ENCODE assay signal across 8 cellular contexts in the genomic region with DNA sequence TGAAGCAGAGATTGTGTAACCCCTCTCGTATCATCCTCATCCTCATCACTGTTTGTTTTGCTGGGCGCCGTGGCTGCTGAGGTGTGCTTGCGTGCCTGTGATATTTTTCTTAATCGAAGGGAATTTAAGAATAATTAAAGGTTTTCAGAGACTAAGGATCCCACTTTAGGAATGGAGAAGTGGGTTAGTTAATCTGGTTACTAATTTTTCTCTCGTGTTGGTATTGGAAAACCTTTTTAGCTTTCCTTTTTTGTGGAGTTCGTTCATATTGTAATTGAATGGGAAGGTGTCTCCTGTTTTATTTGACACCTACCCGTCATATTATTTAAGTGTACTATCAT.
DNase-seq lines count a peak whose midpoint lies in the region; ATAC-seq and TF ChIP-seq lines count a peak whose summit lies in the region.

No MANE protein-coding gene starts in this region.

- TF ChIP-seq CTCF in fibroblast of pulmonary artery (IDR thresholded peaks at IDR 0.05; ENCODE audit: low read length, missing control alignments) (no peak), retinal pigment epithelial cell (conservative IDR thresholded peaks at IDR 0.05; ENCODE audit: low read depth, low read length) (no peak)

- DNase-seq in HAP-1 (ENCODE audit: low spot score in 2 of 2): peak in 1 of 2 experiments; percentile 33
- peak; percentile 31 for DNase-seq in SKM-1 (lab: John Stamatoyannopoulos, UW; ENCODE audit: unreplicated experiment)
- no peak for DNase-seq in fibroblast of pulmonary artery (ENCODE audit: low read depth)
- DNase-seq in retinal pigment epithelial cell (ENCODE audit: low read depth): no peak
- DNase-seq in NK-92 treated with Interleukin-12 subunit alpha and Interleukin-12 subunit beta, amount 100 ng/mL, for 24 hours (lab: John Stamatoyannopoulos, UW): no peak

- H3K4me3 ChIP-seq in HAP-1 (peak overlapping the region; percentile 99), fibroblast of pulmonary artery (replicated peaks; ENCODE audit: low read depth, low read length) (peak overlapping the region; percentile 92), retinal pigment epithelial cell (ENCODE audit: low read length) (peak overlapping the region; percentile 93)

- peaks cover 8% of the 10 kb centered on the region; the same call in 1 of the 2 replicates for H3K4me1 ChIP-seq in HAP-1

- 0 out of 2 replicates have a peak, but pooled peaks cover 2% of the 10 kb centered on the region for H3K36me3 ChIP-seq in HAP-1 (replicated peaks)

- ATAC-seq in GM18868 (IDR thresholded peaks at IDR 0.05; ENCODE audit: unreplicated experiment) (no peak), HG02870 (IDR thresholded peaks at IDR 0.05; ENCODE audit: unreplicated experiment) (no peak), GM18502 (IDR thresholded peaks at IDR 0.05; ENCODE audit: poor library complexity, unreplicated experiment) (no peak)

- H3K9me3 ChIP-seq in HAP-1: no peaks in the 10 kb centered on the region

- in situ Hi-C loops in HAP-1 (cut with MboI; ENCODE audit: low sequenced_read_pairs): no loop called here

- peaks cover 7% of the 10 kb centered on the region for H3K27me3 ChIP-seq in HAP-1 (ENCODE audit: low read depth)
